27 cellular contexts compared by ENCODE assay signal in genomic region chr1:29029652-29030051, GRCh38.
DNase-seq lines count a peak whose midpoint lies in the region; ATAC-seq lines count a peak whose summit lies in the region.
"Had no signal": no experiment of that assay in that cellular context is flagged by ENCODE, and none has a peak within 500 bp of the region (broad histone marks: within the 10 kb centered on the region; RNA-seq: fewer than 3 reads in every experiment).

No MANE protein-coding gene starts in this region.

- DNase-seq in NCI-H2171 treated with DMSO at 0.1 percent for 48 hours (lab: John Stamatoyannopoulos, UW) (peak; percentile 39), NCI-H2171 (lab: John Stamatoyannopoulos, UW) (no peak), DMS153 (lab: John Stamatoyannopoulos, UW) (peak; percentile 68), NCI-H524 treated with DMSO at 0.1 percent for 48 hours (lab: John Stamatoyannopoulos, UW) (peak; percentile 92), cerebellar cortex (ENCODE audit: low spot score) (peak; percentile 56), DMS79 treated with DMSO at 0.1 percent for 48 hours (lab: John Stamatoyannopoulos, UW) (no peak)
- DNase-seq in CD8-positive, alpha-beta memory T cell, result no peak
- DNase-seq: activated CD8-positive, alpha-beta memory T cell treated with anti-CD3 and anti-CD28 coated beads for 24 hours; activated naive CD4-positive, alpha-beta T cell treated with Interleukin-2 at 50 U/mL for 16 hours; activated T-cell treated with anti-CD3 and anti-CD28 coated beads, Interleukin-2, amount 50 U/mL, for 4 hours; anterior cingulate cortex; H9; hypothalamus; Karpas-422; left ventricle myocardium inferior; naive B cell; occipital lobe; SHP77 treated with DMSO at 0.1 percent for 48 hours; small intestine; stimulated activated CD4-positive, alpha-beta T cell treated with anti-CD3 and anti-CD28 coated beads, Interleukin-2, amount 100 ng/mL, for 24 hours; testis; uterus had no signal

- no peak overlapping the region for H3K27ac ChIP-seq in CD8-positive, alpha-beta memory T cell (ENCODE audit: low read depth, low read length)
- H3K27ac ChIP-seq: cardiac muscle cell, gastroesophageal sphincter, left ventricle myocardium inferior, testis, uterus had no signal

- H3K36me3 ChIP-seq in CD8-positive, alpha-beta memory T cell (ENCODE audit: insufficient read depth, low read length), result peaks cover 27% of the 10 kb centered on the region
- H3K36me3 ChIP-seq: cardiac muscle cell, uterus had no signal

- H3K27me3 ChIP-seq in CD8-positive, alpha-beta memory T cell (ENCODE audit: insufficient read depth, low read length, poor library complexity, severe bottlenecking), result no peaks in the 10 kb centered on the region
- H3K27me3 ChIP-seq: cardiac muscle cell, gastroesophageal sphincter, testis, uterus had no signal

- CTCF ChIA-PET in CD8-positive, alpha-beta memory T cell (lab: Charles Lee), result interaction anchor here (1.1 to 11.1 kb wide), 2 partner anchors 149 to 173 kb away, joined by 3 to 182 read pairs; no protein-coding TSS in a partner anchor

- H3K36me3 Mint-ChIP-seq in CD8-positive, alpha-beta memory T cell, result peaks cover 3 to 78% (median 19%) of the 10 kb centered on the region in 3 donors

- no peaks in the 10 kb centered on the region for H3K9me3 Mint-ChIP-seq in CD8-positive, alpha-beta memory T cell
- H3K9me3 Mint-ChIP-seq: activated T-cell treated with anti-CD3 and anti-CD28 coated beads, Interleukin-2, amount 50 U/mL, for 4 hours; dendritic cell treated with granulocyte-macrophage colony-stimulating factor and Interleukin-4, amounts not matched to agents 40 ng/mL and 50 ng/mL, for 4 days; H9; naive B cell had no signal

- H3K27ac Mint-ChIP-seq in CD8-positive, alpha-beta memory T cell, result peak overlapping the region in 4 of 8 donors; percentile 39 to 73 (median 56)
- H3K27ac Mint-ChIP-seq: dendritic cell treated with granulocyte-macrophage colony-stimulating factor and Interleukin-4, amounts not matched to agents 40 ng/mL and 50 ng/mL, for 4 days had no signal

- H3K9me3 ChIP-seq in CD8-positive, alpha-beta memory T cell (ENCODE audit: low read length), result no peaks in the 10 kb centered on the region
- H3K9me3 ChIP-seq: gastroesophageal sphincter, left ventricle myocardium inferior, testis, uterus had no signal

- H3K4me3 Mint-ChIP-seq in CD8-positive, alpha-beta memory T cell, result no peak overlapping the region
- H3K4me3 Mint-ChIP-seq: activated T-cell treated with anti-CD3 and anti-CD28 coated beads, Interleukin-2, amount 50 U/mL, for 4 hours; dendritic cell treated with granulocyte-macrophage colony-stimulating factor and Interleukin-4, amounts not matched to agents 40 ng/mL and 50 ng/mL, for 4 days; H9; naive B cell had no signal

- H3K4me1 ChIP-seq in CD8-positive, alpha-beta memory T cell (ENCODE audit: insufficient read depth, low read length), result no peaks in the 10 kb centered on the region
- H3K4me1 ChIP-seq: testis, uterus had no signal

- H3K4me1 Mint-ChIP-seq in CD8-positive, alpha-beta memory T cell, result peaks cover 6 to 10% (median 8%) of the 10 kb centered on the region in 3 donors

- H3K27me3 Mint-ChIP-seq in CD8-positive, alpha-beta memory T cell, result no peaks in the 10 kb centered on the region
- H3K27me3 Mint-ChIP-seq: dendritic cell treated with granulocyte-macrophage colony-stimulating factor and Interleukin-4, amounts not matched to agents 40 ng/mL and 50 ng/mL, for 4 days; naive B cell had no signal

- POLR2A ChIA-PET in CD8-positive, alpha-beta memory T cell (lab: Charles Lee), result no interaction called here

- no peak overlapping the region for H3K4me3 ChIP-seq in CD8-positive, alpha-beta memory T cell (ENCODE audit: low read length)
- H3K4me3 ChIP-seq: cardiac muscle cell, gastroesophageal sphincter, left ventricle myocardium inferior, testis, uterus had no signal

- no peak for ATAC-seq in HG02610 (IDR thresholded peaks at IDR 0.05; ENCODE audit: unreplicated experiment)
- ATAC-seq: activated CD4-positive, CD25-positive, alpha-beta regulatory T cell treated with anti-CD3 and anti-CD28 coated beads, Interleukin-2, amount 50 U/mL, for 24 hours; activated T-cell treated with anti-CD3 and anti-CD28 coated beads, Interleukin-2, amount 50 U/mL, for 4 hours; gastroesophageal sphincter had no signal

Comparison
In these comparisons a context has a peak if more than half of its experiments do, and no peak if none do; other contexts are left out.
1. DNase-seq: peak in NCI-H2171 treated with DMSO at 0.1 percent for 48 hours (single experiment), DMS153 (single experiment), NCI-H524 treated with DMSO at 0.1 percent for 48 hours (single experiment) and cerebellar cortex (single experiment); none in NCI-H2171 (single experiment), CD8-positive, alpha-beta memory T cell (0 of 5) and DMS79 treated with DMSO at 0.1 percent for 48 hours (single experiment).